In genomic region chr12:59194794-59195193, GRCh38 we compare ENCODE assay signal across 27 cellular contexts.
A peak's percentile ranks its signal among the peaks of the same experiment; 100 is the strongest.
DNase-seq lines count a peak whose midpoint lies in the region; ATAC-seq and TF ChIP-seq lines count a peak whose summit lies in the region.
"Had no signal": no experiment of that assay in that cellular context is flagged by ENCODE, and none has a peak within 500 bp of the region (broad histone marks: within the 10 kb centered on the region; RNA-seq: fewer than 3 reads in every experiment).

No MANE protein-coding gene starts in this region.

- no peak overlapping the region for H2AK5ac ChIP-seq in mesendoderm (ENCODE audit: low read length)

- no peaks in the 10 kb centered on the region for H3K4me1 ChIP-seq in mesendoderm (ENCODE audit: control insufficient read depth, low read depth, low read length)
- H3K4me1 ChIP-seq: gastrocnemius medialis, Peyer's patch, tibial nerve had no signal

- H3K27me3 Mint-ChIP-seq in activated naive CD4-positive, alpha-beta T cell treated with anti-CD3 and anti-CD28 coated beads, Interleukin-2, amount 10 ng/mL, durations not matched to agents 7 days and 5 days: no peaks in the 10 kb centered on the region
- H3K27me3 Mint-ChIP-seq: activated naive CD8-positive, alpha-beta T cell treated with anti-CD3 and anti-CD28 coated beads for 36 hours had no signal

- H3K9ac ChIP-seq in mesendoderm (ENCODE audit: low read length): no peak overlapping the region
- H3K9ac ChIP-seq: BLaER1 had no signal

- no peak overlapping the region for H3K4ac ChIP-seq in mesendoderm (ENCODE audit: low read depth, low read length)

- H3K4me3 ChIP-seq in mesendoderm (ENCODE audit: low read length): no peak overlapping the region
- H3K4me3 ChIP-seq: BLaER1, gastrocnemius medialis, lung, Peyer's patch, tibial nerve had no signal

- no peak overlapping the region for H3K27ac Mint-ChIP-seq in activated naive CD4-positive, alpha-beta T cell treated with anti-CD3 and anti-CD28 coated beads, Interleukin-2, amount 10 ng/mL, durations not matched to agents 7 days and 5 days
- H3K27ac Mint-ChIP-seq: activated naive CD8-positive, alpha-beta T cell treated with anti-CD3 and anti-CD28 coated beads for 36 hours; naive thymus-derived CD8-positive, alpha-beta T cell had no signal

- no peak overlapping the region for H3K18ac ChIP-seq in mesendoderm (ENCODE audit: low read length)

- no peak for ATAC-seq in GM21576 (IDR thresholded peaks at IDR 0.05; ENCODE audit: unreplicated experiment)
- ATAC-seq: gastrocnemius medialis; naive thymus-derived CD8-positive, alpha-beta T cell had no signal

- no peaks in the 10 kb centered on the region for H3K27me3 ChIP-seq in mesendoderm (ENCODE audit: insufficient read depth, low read length, poor library complexity)
- H3K27me3 ChIP-seq: BLaER1, gastrocnemius medialis, Peyer's patch, tibial nerve had no signal

- no peak overlapping the region for H2BK15ac ChIP-seq in mesendoderm (replicated peaks; ENCODE audit: low read depth)

- H3K36me3 Mint-ChIP-seq in activated naive CD4-positive, alpha-beta T cell treated with anti-CD3 and anti-CD28 coated beads, Interleukin-2, amount 10 ng/mL, durations not matched to agents 7 days and 5 days: no peaks in the 10 kb centered on the region
- H3K36me3 Mint-ChIP-seq: activated naive CD8-positive, alpha-beta T cell treated with anti-CD3 and anti-CD28 coated beads for 36 hours; naive thymus-derived CD8-positive, alpha-beta T cell had no signal

- H4K8ac ChIP-seq in mesendoderm (ENCODE audit: low read depth, low read length): no peak overlapping the region

- no peak overlapping the region for H3K4me3 Mint-ChIP-seq in activated naive CD4-positive, alpha-beta T cell treated with anti-CD3 and anti-CD28 coated beads, Interleukin-2, amount 10 ng/mL, durations not matched to agents 7 days and 5 days
- H3K4me3 Mint-ChIP-seq: activated naive CD8-positive, alpha-beta T cell treated with anti-CD3 and anti-CD28 coated beads for 36 hours; naive thymus-derived CD8-positive, alpha-beta T cell had no signal

- H2BK120ac ChIP-seq in mesendoderm (ENCODE audit: low read depth, low read length): no peak overlapping the region

- TF ChIP-seq CTCF in GM12872 (IDR thresholded peaks at IDR 0.05; ENCODE audit: insufficient read depth, low read depth, low read length): 0 out of 3 replicates have a peak, but pooled peaks have one; percentile 18

- in situ Hi-C loops in SK-MEL-5 (cut with HindIII; ENCODE audit: low pct_unique_long_range_greater_than_20kb, low sequenced_read_pairs): no loop called here

- H3K79me1 ChIP-seq in mesendoderm (ENCODE audit: low read length): no peaks in the 10 kb centered on the region

- H3K79me2 ChIP-seq in mesendoderm (ENCODE audit: control insufficient read depth, insufficient read depth, low read length): no peaks in the 10 kb centered on the region

- no peak overlapping the region for H3K4me2 ChIP-seq in mesendoderm (ENCODE audit: low read length)
- H3K4me2 ChIP-seq: BLaER1 had no signal

- H3K56ac ChIP-seq in mesendoderm (ENCODE audit: low read length): no peak overlapping the region

- H3K4me1 Mint-ChIP-seq in activated naive CD4-positive, alpha-beta T cell treated with anti-CD3 and anti-CD28 coated beads, Interleukin-2, amount 10 ng/mL, durations not matched to agents 7 days and 5 days: no peaks in the 10 kb centered on the region
- H3K4me1 Mint-ChIP-seq: activated naive CD8-positive, alpha-beta T cell treated with anti-CD3 and anti-CD28 coated beads for 36 hours; naive thymus-derived CD8-positive, alpha-beta T cell had no signal

- H4K5ac ChIP-seq in mesendoderm (ENCODE audit: low read length): no peak overlapping the region

- no peak overlapping the region for H3K23ac ChIP-seq in mesendoderm (ENCODE audit: low read length)

- H3K27ac ChIP-seq in mesendoderm (ENCODE audit: low read depth, low read length): no peak overlapping the region
- H3K27ac ChIP-seq: BLaER1, gastrocnemius medialis, Peyer's patch, tibial nerve had no signal

- peak; percentile 12 for DNase-seq in HT1080 (ENCODE audit: low read depth)
- DNase-seq in SK-MEL-5 (ENCODE audit: low read depth, low spot score): peak; percentile 26
- peak; percentile 27 for DNase-seq in mesendoderm
- DNase-seq in activated naive CD4-positive, alpha-beta T cell treated with anti-CD3 and anti-CD28 coated beads, Interleukin-2, amount 10 ng/mL, durations not matched to agents 7 days and 5 days: no peak
- no peak for DNase-seq in NCI-H2081 (lab: John Stamatoyannopoulos, UW)
- DNase-seq: activated CD4-positive, alpha-beta T cell treated with anti-CD3 and anti-CD28 coated beads for 48 hours; activated effector memory CD4-positive, alpha-beta T cell treated with Interleukin-2 at 50 U/mL for 16 hours; activated naive CD8-positive, alpha-beta T cell treated with anti-CD3 and anti-CD28 coated beads for 36 hours; activated T-cell treated with anti-CD3 and anti-CD28 coated beads, Interleukin-2, amount 50 U/mL, for 1 hour; anterior cingulate cortex; DMS153; gastrocnemius medialis; GF-D8; KG1; naive thymus-derived CD8-positive, alpha-beta T cell; NCI-H146; NCI-H2171 treated with DMSO at 0.1 percent for 48 hours; NCI-H510A; NK-92 treated with Interleukin-12 subunit alpha and Interleukin-12 subunit beta, amount 100 ng/mL, for 24 hours; Peyer's patch; SHP77; stimulated activated CD4-positive, alpha-beta T cell treated with anti-CD3 and anti-CD28 coated beads, Interleukin-4, amount 100 ng/mL, for 24 hours had no signal

- no peak overlapping the region for H2BK5ac ChIP-seq in mesendoderm (ENCODE audit: low read length)

- no peaks in the 10 kb centered on the region for H3K9me3 Mint-ChIP-seq in activated naive CD4-positive, alpha-beta T cell treated with anti-CD3 and anti-CD28 coated beads, Interleukin-2, amount 10 ng/mL, durations not matched to agents 7 days and 5 days
- H3K9me3 Mint-ChIP-seq: activated naive CD8-positive, alpha-beta T cell treated with anti-CD3 and anti-CD28 coated beads for 36 hours had no signal

- H3K36me3 ChIP-seq in mesendoderm (ENCODE audit: control insufficient read depth, insufficient read depth, low read length): no peaks in the 10 kb centered on the region
- H3K36me3 ChIP-seq: BLaER1, gastrocnemius medialis, Peyer's patch, tibial nerve had no signal

- CTCF ChIA-PET in activated naive CD4-positive, alpha-beta T cell treated with anti-CD3 and anti-CD28 coated beads, Interleukin-2, amount 10 ng/mL, durations not matched to agents 7 days and 5 days (lab: Charles Lee): no interaction called here

- no CpG with 5 or more reads among the region's 2 CpGs for WGBS in mesendoderm (ENCODE audit: extremely low coverage, insufficient coverage, low lambda C conversion rate)

Comparison
In these comparisons a context has a peak if more than half of its experiments do, and no peak if none do; other contexts are left out.
1. DNase-seq: peak in HT1080 (single experiment), SK-MEL-5 (single experiment) and mesendoderm (single experiment); none in activated naive CD4-positive, alpha-beta T cell treated with anti-CD3 and anti-CD28 coated beads, Interleukin-2, amount 10 ng/mL, durations not matched to agents 7 days and 5 days (single experiment) and NCI-H2081 (0 of 2).